In the genomic region with DNA sequence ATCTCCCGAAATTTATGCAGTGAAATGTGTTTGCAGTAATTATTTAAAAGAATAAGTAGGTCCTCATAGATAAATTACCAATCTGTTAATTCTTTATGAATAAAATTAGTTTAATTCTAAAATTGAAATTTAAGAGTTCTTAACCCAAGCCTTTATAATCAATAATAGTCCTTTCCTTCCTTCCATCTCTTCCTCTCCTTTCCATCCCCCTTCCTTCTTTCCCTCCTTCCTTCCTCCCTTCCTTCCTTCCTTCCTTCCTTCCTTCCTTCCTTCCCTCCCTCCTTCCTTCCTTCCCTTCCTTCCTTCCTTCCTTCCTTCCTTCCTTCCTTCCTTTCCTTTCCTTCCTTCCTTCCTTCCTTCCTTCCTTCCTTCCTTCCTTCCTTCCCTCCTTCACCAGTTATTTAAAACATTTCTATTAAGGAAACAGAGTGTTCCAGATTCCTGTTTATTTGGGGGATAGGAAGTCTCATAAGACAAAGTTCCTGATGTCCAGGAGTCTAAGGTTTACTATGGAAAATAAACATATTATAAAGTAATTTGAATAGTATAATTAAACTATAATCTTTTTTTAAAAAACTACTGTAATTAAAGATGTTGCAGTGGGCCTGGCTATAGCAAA, we compare ENCODE assay signal across 8 cellular contexts.
"Had no signal": no experiment of that assay in that cellular context is flagged by ENCODE, and none has a peak within 500 bp of the region (broad histone marks: within the 10 kb centered on the region; RNA-seq: fewer than 3 reads in every experiment).

No MANE protein-coding gene starts in this region.

- ATAC-seq: GM12878 had no signal

- FAIRE-seq: G401.6, GM12878, GM12891, GM12892, GM18507, GM19239 had no signal

- H3K4me3 ChIP-seq: GM12878 had no signal

- DNase-seq: GDM1, GF-D8 had no signal
